In genomic region chr2:230505162-230505561, GRCh38 we compare ENCODE assay signal across 14 cellular contexts.
DNase-seq lines count a peak whose midpoint lies in the region; ATAC-seq lines count a peak whose summit lies in the region.
"Had no signal": no experiment of that assay in that cellular context is flagged by ENCODE, and none has a peak within 500 bp of the region (broad histone marks: within the 10 kb centered on the region; RNA-seq: fewer than 3 reads in every experiment).

No MANE protein-coding gene starts in this region.

- no peaks in the 10 kb centered on the region for H3K27me3 Mint-ChIP-seq in activated T-cell treated with anti-CD3 and anti-CD28 coated beads, Interleukin-2, amount 50 U/mL, for 72 hours (ENCODE audit: low read depth)
- no peaks in the 10 kb centered on the region for H3K27me3 Mint-ChIP-seq in T-helper 17 cell

- peak; percentile 36 to 65 for ATAC-seq in activated T-cell treated with anti-CD3 and anti-CD28 coated beads, Interleukin-2, amount 50 U/mL, for 72 hours (replicated peaks in 1 of 2)
- peak; percentile 74 for ATAC-seq in GM21528 (IDR thresholded peaks at IDR 0.05; ENCODE audit: low FRiP score, unreplicated experiment)
- ATAC-seq in HG03097 (IDR thresholded peaks at IDR 0.05; ENCODE audit: low FRiP score, unreplicated experiment), result peak; percentile 78
- no peak for ATAC-seq in left lobe of liver
- no peak for ATAC-seq in stimulated activated effector memory CD8-positive, alpha-beta T cell treated with anti-CD3 and anti-CD28 coated beads, Interleukin-12 subunit alpha, Interleukin-12 subunit beta, amount 100 ng/mL, for 72 hours
- no peak for ATAC-seq in T-helper 17 cell
- ATAC-seq: A549; activated T-cell treated with anti-CD3 and anti-CD28 coated beads, Interleukin-2, amount 50 U/mL, for 4 hours; WTC11 had no signal

- no peak overlapping the region for H3K4me3 Mint-ChIP-seq in activated T-cell treated with anti-CD3 and anti-CD28 coated beads, Interleukin-2, amount 50 U/mL, for 72 hours
- no peak overlapping the region for H3K4me3 Mint-ChIP-seq in stimulated activated effector memory CD8-positive, alpha-beta T cell treated with anti-CD3 and anti-CD28 coated beads, Interleukin-12 subunit alpha, Interleukin-12 subunit beta, amount 100 ng/mL, for 72 hours
- H3K4me3 Mint-ChIP-seq in T-helper 17 cell, result no peak overlapping the region
- H3K4me3 Mint-ChIP-seq: activated T-cell treated with anti-CD3 and anti-CD28 coated beads, Interleukin-2, amount 50 U/mL, for 4 hours; WTC11 had no signal

- H3K27ac Mint-ChIP-seq in activated T-cell treated with anti-CD3 and anti-CD28 coated beads, Interleukin-2, amount 50 U/mL, for 72 hours, result no peak overlapping the region
- H3K27ac Mint-ChIP-seq in stimulated activated effector memory CD8-positive, alpha-beta T cell treated with anti-CD3 and anti-CD28 coated beads, Interleukin-12 subunit alpha, Interleukin-12 subunit beta, amount 100 ng/mL, for 72 hours, result no peak overlapping the region
- no peak overlapping the region for H3K27ac Mint-ChIP-seq in T-helper 17 cell
- H3K27ac Mint-ChIP-seq: WTC11 had no signal

- H3K4me1 Mint-ChIP-seq in activated T-cell treated with anti-CD3 and anti-CD28 coated beads, Interleukin-2, amount 50 U/mL, for 72 hours (ENCODE audit: low read depth), result peaks cover 30% of the 10 kb centered on the region
- no peaks in the 10 kb centered on the region for H3K4me1 Mint-ChIP-seq in stimulated activated effector memory CD8-positive, alpha-beta T cell treated with anti-CD3 and anti-CD28 coated beads, Interleukin-12 subunit alpha, Interleukin-12 subunit beta, amount 100 ng/mL, for 72 hours
- H3K4me1 Mint-ChIP-seq in T-helper 17 cell, result peaks cover 2% of the 10 kb centered on the region

- H3K9me3 ChIP-seq in T-helper 17 cell (ENCODE audit: control insufficient read depth, low read length, poor library complexity, severe bottlenecking), result no peaks in the 10 kb centered on the region
- H3K9me3 ChIP-seq: A549 had no signal

- H3K36me3 Mint-ChIP-seq in activated T-cell treated with anti-CD3 and anti-CD28 coated beads, Interleukin-2, amount 50 U/mL, for 72 hours (ENCODE audit: insufficient read depth in 2 of 2), result peaks cover 13% of the 10 kb centered on the region in 2 donors
- H3K36me3 Mint-ChIP-seq in stimulated activated effector memory CD8-positive, alpha-beta T cell treated with anti-CD3 and anti-CD28 coated beads, Interleukin-12 subunit alpha, Interleukin-12 subunit beta, amount 100 ng/mL, for 72 hours, result peaks cover 86% of the 10 kb centered on the region
- peaks cover 16% of the 10 kb centered on the region for H3K36me3 Mint-ChIP-seq in T-helper 17 cell (ENCODE audit: low read depth)
- H3K36me3 Mint-ChIP-seq: WTC11 had no signal

- DNase-seq in activated T-cell treated with anti-CD3 and anti-CD28 coated beads, Interleukin-2, amount 50 U/mL, for 72 hours, result no peak
- DNase-seq in activated T-cell treated with anti-CD3 and anti-CD28 coated beads, Interleukin-2, amount 50 U/mL, for 48 hours, result no peak
- DNase-seq in pons (ENCODE audit: low spot score) (peak; percentile 17), left lobe of liver (ENCODE audit: low spot score) (no peak), T-helper 17 cell (no peak)
- no peak for DNase-seq in stimulated activated effector memory CD8-positive, alpha-beta T cell treated with anti-CD3 and anti-CD28 coated beads, Interleukin-12 subunit alpha, Interleukin-12 subunit beta, amount 100 ng/mL, for 72 hours (ENCODE audit: low spot score in 2 of 2)
- DNase-seq: activated T-cell treated with anti-CD3 and anti-CD28 coated beads, Interleukin-2, amount 50 U/mL, for 4 hours; hippocampal formation; posterior cingulate gyrus; stimulated activated CD4-positive, alpha-beta T cell treated with anti-CD3 and anti-CD28 coated beads, Interleukin-2, amount 100 ng/mL, for 48 hours had no signal

- H3K9me3 Mint-ChIP-seq in activated T-cell treated with anti-CD3 and anti-CD28 coated beads, Interleukin-2, amount 50 U/mL, for 72 hours, result peaks cover 2 to 4% of the 10 kb centered on the region in 2 donors
- H3K9me3 Mint-ChIP-seq in stimulated activated effector memory CD8-positive, alpha-beta T cell treated with anti-CD3 and anti-CD28 coated beads, Interleukin-12 subunit alpha, Interleukin-12 subunit beta, amount 100 ng/mL, for 72 hours, result no peaks in the 10 kb centered on the region
- H3K9me3 Mint-ChIP-seq: activated T-cell treated with anti-CD3 and anti-CD28 coated beads, Interleukin-2, amount 50 U/mL, for 4 hours had no signal

Comparison
In these comparisons a context has a peak if more than half of its experiments do, and no peak if none do; other contexts are left out.
1. ATAC-seq: peak in activated T-cell treated with anti-CD3 and anti-CD28 coated beads, Interleukin-2, amount 50 U/mL, for 72 hours (2 of 2), GM21528 (single experiment) and HG03097 (single experiment); none in left lobe of liver (single experiment), stimulated activated effector memory CD8-positive, alpha-beta T cell treated with anti-CD3 and anti-CD28 coated beads, Interleukin-12 subunit alpha, Interleukin-12 subunit beta, amount 100 ng/mL, for 72 hours (single experiment) and T-helper 17 cell (single experiment).